In the genomic region with DNA sequence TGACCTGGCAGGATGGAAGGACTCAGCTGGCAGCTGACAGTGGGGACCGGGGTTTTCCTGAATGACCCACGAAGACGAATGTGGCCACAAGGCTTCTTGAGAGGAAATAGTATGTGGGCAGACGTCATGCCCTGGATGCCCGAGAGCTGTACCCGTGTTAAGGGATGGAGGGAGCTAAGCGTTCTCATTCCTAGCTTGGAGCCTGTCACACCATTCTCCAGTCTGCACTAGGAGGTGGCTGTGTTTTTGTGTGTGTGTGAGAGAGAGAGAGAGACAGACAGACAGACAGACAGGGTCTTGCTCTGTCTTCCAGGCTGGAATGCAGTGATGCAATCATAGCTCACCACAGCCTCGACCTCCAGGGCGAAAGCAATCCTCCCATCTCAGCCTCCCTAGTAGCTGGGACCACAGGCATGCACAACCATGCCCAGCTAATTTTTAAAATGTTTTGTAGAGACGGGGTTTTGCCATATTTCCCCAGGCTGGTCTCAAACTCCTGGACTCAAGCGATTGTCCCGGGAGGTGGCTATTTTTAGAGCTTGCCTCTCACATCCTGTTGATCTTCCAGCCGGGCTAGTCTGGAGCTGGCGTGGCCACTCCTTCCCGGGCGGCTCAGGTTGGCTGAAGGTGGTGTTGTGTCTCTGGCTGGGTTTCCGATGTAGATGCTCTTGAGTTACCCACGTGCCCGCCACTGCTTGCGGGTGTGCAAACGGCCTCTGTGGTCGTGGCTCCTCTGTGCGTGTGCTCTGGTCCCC, we compare ENCODE assay signal across 15 cellular contexts. TPM values are rescaled to one million over a fixed set of nuclear protein-coding genes. Genes with fewer than 3 reads are reported as not detected.
DNase-seq lines count a peak whose midpoint lies in the region; ATAC-seq and TF ChIP-seq lines count a peak whose summit lies in the region.
"Had no signal": no experiment of that assay in that cellular context is flagged by ENCODE, and none has a peak within 500 bp of the region (broad histone marks: within the 10 kb centered on the region; RNA-seq: fewer than 3 reads in every experiment).

No MANE protein-coding gene starts in this region.

- peak; percentile 17 for DNase-seq in BJ (ENCODE audit: low read depth)
- peak; percentile 89 for DNase-seq in H4 (ENCODE audit: low spot score)
- DNase-seq in activated T-helper 1 cell treated with anti-CD3 and anti-CD28 coated beads, Interleukin-12 subunit alpha, Interleukin-12 subunit beta, Interleukin-2, Interleukin-4 antibody, amounts not matched to agents 30 ng/mL and 10 ng/mL and 1 ng/mL, durations not matched to agents 14 hours and 24 hours and 36 hours (ENCODE audit: low spot score) = no peak
- DNase-seq in kidney glomerular epithelial cell (lab: John Stamatoyannopoulos, UW) = peak; percentile 52
- DNase-seq in HCEC 1CT = no peak
- DNase-seq in NCI-H2227 treated with DMSO at 0.1 percent for 48 hours (lab: John Stamatoyannopoulos, UW) = no peak
- DNase-seq in stimulated activated naive CD4-positive, alpha-beta T cell (lab: John Stamatoyannopoulos, UW) = no peak
- DNase-seq: activated CD4-positive, alpha-beta memory T cell treated with anti-CD3 and anti-CD28 coated beads, Interleukin-2, amount 10 ng/mL, durations not matched to agents 7 days and 5 days; activated naive CD4-positive, alpha-beta T cell treated with anti-CD3 and anti-CD28 coated beads for 36 hours; C1 segment of cervical spinal cord; NCI-H1694; stimulated activated CD4-positive, alpha-beta T cell treated with anti-CD3 and anti-CD28 coated beads, Interleukin-12 subunit alpha, Interleukin-12 subunit beta, amount 100 ng/mL, for 4 hours had no signal

- CTCF ChIA-PET in BJ (lab: Yijun Ruan, JAX) = interaction anchor here (0.6 to 3.9 kb wide), 6 partner anchors 9 to 712 kb away, joined by 3 to 19 read pairs (median 5); no protein-coding TSS in a partner anchor

- peaks cover 14% of the 10 kb centered on the region for H3K4me1 Mint-ChIP-seq in activated T-helper 1 cell treated with anti-CD3 and anti-CD28 coated beads, Interleukin-12 subunit alpha, Interleukin-12 subunit beta, Interleukin-2, Interleukin-4 antibody, amounts not matched to agents 30 ng/mL and 10 ng/mL and 1 ng/mL, durations not matched to agents 14 hours and 24 hours and 36 hours (ENCODE audit: low read depth)

- H3K36me3 Mint-ChIP-seq in activated T-helper 1 cell treated with anti-CD3 and anti-CD28 coated beads, Interleukin-12 subunit alpha, Interleukin-12 subunit beta, Interleukin-2, Interleukin-4 antibody, amounts not matched to agents 30 ng/mL and 10 ng/mL and 1 ng/mL, durations not matched to agents 14 hours and 24 hours and 36 hours (ENCODE audit: low read depth) = no peaks in the 10 kb centered on the region

- POLR2A ChIA-PET in BJ (lab: Charles Lee) = no interaction called here

- no peak for TF ChIP-seq CTCF in BJ (IDR thresholded peaks at IDR 0.05; ENCODE audit: insufficient read depth, low read depth, low read length)

- no peak overlapping the region for H3K4me3 Mint-ChIP-seq in activated T-helper 1 cell treated with anti-CD3 and anti-CD28 coated beads, Interleukin-12 subunit alpha, Interleukin-12 subunit beta, Interleukin-2, Interleukin-4 antibody, amounts not matched to agents 30 ng/mL and 10 ng/mL and 1 ng/mL, durations not matched to agents 14 hours and 24 hours and 36 hours
- H3K4me3 Mint-ChIP-seq: activated CD4-positive, alpha-beta memory T cell treated with anti-CD3 and anti-CD28 coated beads, Interleukin-2, amount 10 ng/mL, durations not matched to agents 7 days and 5 days; activated naive CD4-positive, alpha-beta T cell treated with anti-CD3 and anti-CD28 coated beads for 36 hours; neural crest cell had no signal

- no peaks in the 10 kb centered on the region for H3K27me3 ChIP-seq in BJ (ENCODE audit: control insufficient read depth, insufficient read depth, low read length)

- H3K27me3 Mint-ChIP-seq in activated T-helper 1 cell treated with anti-CD3 and anti-CD28 coated beads, Interleukin-12 subunit alpha, Interleukin-12 subunit beta, Interleukin-2, Interleukin-4 antibody, amounts not matched to agents 30 ng/mL and 10 ng/mL and 1 ng/mL, durations not matched to agents 14 hours and 24 hours and 36 hours (ENCODE audit: insufficient read depth) = peaks cover 46% of the 10 kb centered on the region

- no peak for ATAC-seq in GM21786 (IDR thresholded peaks at IDR 0.05; ENCODE audit: unreplicated experiment)
- ATAC-seq: gastroesophageal sphincter had no signal

- H3K9me3 Mint-ChIP-seq in activated T-helper 1 cell treated with anti-CD3 and anti-CD28 coated beads, Interleukin-12 subunit alpha, Interleukin-12 subunit beta, Interleukin-2, Interleukin-4 antibody, amounts not matched to agents 30 ng/mL and 10 ng/mL and 1 ng/mL, durations not matched to agents 14 hours and 24 hours and 36 hours = no peaks in the 10 kb centered on the region
- H3K9me3 Mint-ChIP-seq: activated CD4-positive, alpha-beta memory T cell treated with anti-CD3 and anti-CD28 coated beads, Interleukin-2, amount 10 ng/mL, durations not matched to agents 7 days and 5 days; activated naive CD4-positive, alpha-beta T cell treated with anti-CD3 and anti-CD28 coated beads for 36 hours; neural crest cell had no signal

- no peak overlapping the region for H3K4me3 ChIP-seq in BJ (ENCODE audit: low read depth, low read length)
- H3K4me3 ChIP-seq: gastroesophageal sphincter had no signal

- intact Hi-C loops in activated T-helper 1 cell treated with anti-CD3 and anti-CD28 coated beads, Interleukin-12 subunit alpha, Interleukin-12 subunit beta, Interleukin-2, Interleukin-4 antibody, amounts not matched to agents 30 ng/mL and 10 ng/mL and 1 ng/mL, durations not matched to agents 14 hours and 24 hours and 36 hours (cut with micrococcal nuclease) = no loop called here

- H3K36me3 ChIP-seq in BJ (ENCODE audit: control insufficient read depth, insufficient read depth, low read length) = no peaks in the 10 kb centered on the region
- H3K36me3 ChIP-seq: gastroesophageal sphincter had no signal

- H3K27ac Mint-ChIP-seq in activated T-helper 1 cell treated with anti-CD3 and anti-CD28 coated beads, Interleukin-12 subunit alpha, Interleukin-12 subunit beta, Interleukin-2, Interleukin-4 antibody, amounts not matched to agents 30 ng/mL and 10 ng/mL and 1 ng/mL, durations not matched to agents 14 hours and 24 hours and 36 hours = peak overlapping the region; percentile 52
- H3K27ac Mint-ChIP-seq: activated CD4-positive, alpha-beta memory T cell treated with anti-CD3 and anti-CD28 coated beads, Interleukin-2, amount 10 ng/mL, durations not matched to agents 7 days and 5 days; activated naive CD4-positive, alpha-beta T cell treated with anti-CD3 and anti-CD28 coated beads for 36 hours had no signal

RNA-seq across cellular contexts. Expression of a gene that starts 2.1 kb away (rescaled TPM):
- 2.9 and 3.7 TPM in 2 replicates for polyA plus RNA-seq in BJ (2011; rRNA removed)
- polyA minus RNA-seq in BJ (2011; rRNA and poly(A)+ RNA removed) = 3.8 and 4.5 TPM in 2 replicates
- total RNA-seq in H4 (2014; rRNA removed; shearing (Covaris generic)) = not detected in 2 replicates
- 0.05 TPM in 1 of 2 replicates, not detected in the other for total RNA-seq in activated T-helper 1 cell treated with anti-CD3 and anti-CD28 coated beads, Interleukin-12 subunit alpha, Interleukin-12 subunit beta, Interleukin-2, Interleukin-4 antibody, amounts not matched to agents 30 ng/mL and 10 ng/mL and 1 ng/mL, durations not matched to agents 14 hours and 24 hours and 36 hours
- total RNA-seq: neural crest cell had no signal

RNA-seq across cellular contexts. Expression of a gene that starts 58.3 kb away (rescaled TPM):
- polyA plus RNA-seq in BJ (2011; rRNA removed) = 33.0 and 55.7 TPM in 2 replicates
- polyA minus RNA-seq in BJ (2011; rRNA and poly(A)+ RNA removed) = 33.2 and 37.6 TPM in 2 replicates
- 25.2 and 25.3 TPM in 2 replicates for total RNA-seq in H4 (2014; rRNA removed; shearing (Covaris generic))
- 30.6 and 32.0 TPM in 2 replicates for total RNA-seq in activated T-helper 1 cell treated with anti-CD3 and anti-CD28 coated beads, Interleukin-12 subunit alpha, Interleukin-12 subunit beta, Interleukin-2, Interleukin-4 antibody, amounts not matched to agents 30 ng/mL and 10 ng/mL and 1 ng/mL, durations not matched to agents 14 hours and 24 hours and 36 hours

Comparison
In these comparisons a context has a peak if more than half of its experiments do, and no peak if none do; other contexts are left out.
1. DNase-seq: peak in BJ (single experiment), H4 (single experiment) and kidney glomerular epithelial cell (single experiment); none in activated T-helper 1 cell treated with anti-CD3 and anti-CD28 coated beads, Interleukin-12 subunit alpha, Interleukin-12 subunit beta, Interleukin-2, Interleukin-4 antibody, amounts not matched to agents 30 ng/mL and 10 ng/mL and 1 ng/mL, durations not matched to agents 14 hours and 24 hours and 36 hours (single experiment), HCEC 1CT (single experiment), NCI-H2227 treated with DMSO at 0.1 percent for 48 hours (single experiment) and stimulated activated naive CD4-positive, alpha-beta T cell (0 of 6).